11 cellular contexts compared by ENCODE assay signal in genomic region chr1:13808729-13809131, GRCh38.
A peak's percentile ranks its signal among the peaks of the same experiment; 100 is the strongest.
DNase-seq lines count a peak whose midpoint lies in the region; ATAC-seq and TF ChIP-seq lines count a peak whose summit lies in the region.
"Had no signal": no experiment of that assay in that cellular context is flagged by ENCODE, and none has a peak within 500 bp of the region (broad histone marks: within the 10 kb centered on the region; RNA-seq: fewer than 3 reads in every experiment).

No MANE protein-coding gene starts in this region.

- TF ChIP-seq CTCF in right atrium auricular region (IDR thresholded peaks at IDR 0.05) (no peak), heart right ventricle (IDR thresholded peaks at IDR 0.05) (no peak)

- H3K27me3 ChIP-seq in right atrium auricular region = no peaks in the 10 kb centered on the region
- H3K27me3 ChIP-seq in SJCRH30 = no peaks in the 10 kb centered on the region
- H3K27me3 ChIP-seq in heart right ventricle = no peaks in the 10 kb centered on the region
- H3K27me3 ChIP-seq in H7 (ENCODE audit: control insufficient read depth, insufficient read depth, low read length) = no peaks in the 10 kb centered on the region; the same call in 1 of the 2 replicates
- H3K27me3 ChIP-seq: suprapubic skin had no signal

- H3K36me3 ChIP-seq in right atrium auricular region (no peaks in the 10 kb centered on the region), SJCRH30 (no peaks in the 10 kb centered on the region; the same call in 1 of the 2 replicates), heart right ventricle (peaks cover 0 to 4% (median 0%) of the 10 kb centered on the region in 9 donors), H7 (replicated peaks; ENCODE audit: control insufficient read depth, insufficient read depth, low read length) (no peaks in the 10 kb centered on the region)
- H3K36me3 ChIP-seq: suprapubic skin had no signal

- DNase-seq in Right ventricle myocardium superior = peak; percentile 82
- DNase-seq in right atrium auricular region (ENCODE audit: low spot score) = no peak
- DNase-seq in SJCRH30 = peak; percentile 45 to 56
- DNase-seq in heart right ventricle = peak; percentile 23 to 48
- peak; percentile 59 for DNase-seq in ureter (ENCODE audit: low spot score)
- DNase-seq in H7 = no peak
- DNase-seq in activated T-cell treated with anti-CD3 and anti-CD28 coated beads, Interleukin-2, amount 50 U/mL, for 1 hour = no peak
- DNase-seq in activated CD4-positive, alpha-beta T cell treated with anti-CD3 and anti-CD28 coated beads for 4 hours = no peak
- DNase-seq: CD8-positive, alpha-beta T cell; stimulated activated CD4-positive, alpha-beta T cell treated with anti-CD3 and anti-CD28 coated beads, Interleukin-2, amount 100 ng/mL, for 48 hours had no signal

- intact Hi-C loops in Right ventricle myocardium superior (cut with DNase I) (no loop called here), heart right ventricle (cut with DNase I) (loop anchor here in 1 of 10 donors (5.0 kb wide), 1 partner anchor 61 kb away; no protein-coding TSS in a partner anchor)

- ATAC-seq in Right ventricle myocardium superior (ENCODE audit: poor library complexity) (peak; percentile 32), heart right ventricle (peak in 5 of 8 donors; percentile 17 to 68 (median 46))

- H3K4me1 ChIP-seq in right atrium auricular region (peaks cover 0 to 13% of the 10 kb centered on the region in 2 donors), SJCRH30 (no peaks in the 10 kb centered on the region), heart right ventricle (peaks cover 0 to 10% (median 4%) of the 10 kb centered on the region in 9 donors)

- H3K9me3 ChIP-seq in right atrium auricular region (no peaks in the 10 kb centered on the region), SJCRH30 (replicated peaks) (no peaks in the 10 kb centered on the region), heart right ventricle (no peaks in the 10 kb centered on the region)
- H3K9me3 ChIP-seq: suprapubic skin had no signal

- no peak overlapping the region for H3K4me3 ChIP-seq in right atrium auricular region
- no peak overlapping the region for H3K4me3 ChIP-seq in SJCRH30
- no peak overlapping the region for H3K4me3 ChIP-seq in heart right ventricle
- no peak overlapping the region for H3K4me3 ChIP-seq in H7 (ENCODE audit: insufficient read depth, low read depth, low read length)
- H3K4me3 ChIP-seq: suprapubic skin had no signal

- 67 to 70% methylated on average over 7 of the region's 7 CpGs for WGBS in heart right ventricle, 2 donors

- H3K27ac ChIP-seq in right atrium auricular region = no peak overlapping the region
- no peak overlapping the region for H3K27ac ChIP-seq in SJCRH30
- H3K27ac ChIP-seq in heart right ventricle = no peak overlapping the region
- H3K27ac ChIP-seq: suprapubic skin had no signal

Comparison
In these comparisons a context has a peak if more than half of its experiments do, and no peak if none do; other contexts are left out.
1. DNase-seq: peak in Right ventricle myocardium superior (single experiment), SJCRH30 (2 of 2), heart right ventricle (2 of 2) and ureter (single experiment); none in right atrium auricular region (single experiment), H7 (single experiment), activated T-cell treated with anti-CD3 and anti-CD28 coated beads, Interleukin-2, amount 50 U/mL, for 1 hour (single experiment) and activated CD4-positive, alpha-beta T cell treated with anti-CD3 and anti-CD28 coated beads for 4 hours (0 of 2).